In the genomic region with DNA sequence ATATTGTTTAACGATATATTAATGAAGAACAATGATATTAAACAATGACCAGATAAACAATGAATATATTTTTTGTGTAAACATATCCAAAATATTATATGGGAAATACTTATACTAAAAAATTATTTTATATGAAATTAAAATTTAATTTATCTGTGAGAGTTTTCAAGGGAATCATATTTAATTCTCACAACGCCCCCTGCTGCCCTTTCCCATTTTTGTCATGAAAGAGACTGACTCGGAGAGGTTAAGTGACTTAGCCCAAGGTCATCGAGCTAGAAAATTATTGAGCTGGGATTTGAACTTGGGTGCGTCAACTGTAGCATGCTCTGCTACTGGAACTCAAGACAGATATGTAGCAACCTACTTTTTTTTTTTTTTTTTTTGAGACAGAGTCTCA, we compare ENCODE assay signal across 10 cellular contexts. TPM values are rescaled to one million over a fixed set of nuclear protein-coding genes. Genes with fewer than 3 reads are reported as not detected.
DNase-seq lines count a peak whose midpoint lies in the region; ATAC-seq, FAIRE-seq and TF ChIP-seq lines count a peak whose summit lies in the region.
"Had no signal": no experiment of that assay in that cellular context is flagged by ENCODE, and none has a peak within 500 bp of the region (broad histone marks: within the 10 kb centered on the region; RNA-seq: fewer than 3 reads in every experiment).

No MANE protein-coding gene starts in this region.

- intact Hi-C loops in activated CD4-positive, alpha-beta T cell treated with anti-CD3 and anti-CD28 coated beads for 36 hours (cut with DNase I, micrococcal nuclease), result no loop called here
- intact Hi-C loops in OCI-LY7 (cut with micrococcal nuclease; ENCODE audit: unreplicated experiment), result no loop called here

- peak; percentile 61 for DNase-seq in activated CD4-positive, alpha-beta T cell treated with anti-CD3 and anti-CD28 coated beads for 36 hours
- DNase-seq in activated CD4-positive, alpha-beta T cell treated with anti-CD3 and anti-CD28 coated beads for 1 hour, result no peak
- peak; percentile 37 for DNase-seq in OCI-LY7 (ENCODE audit: low spot score)
- peak; percentile 16 to 49 for DNase-seq in dermis microvascular lymphatic vessel endothelial cell (ENCODE audit: low read depth in 2 of 2)
- DNase-seq in small intestine, result peak; percentile 86
- no peak for DNase-seq in germinal center (ENCODE audit: low spot score)
- DNase-seq in HuH-7 (ENCODE audit: low spot score), result no peak
- DNase-seq: NCI-H1436 had no signal

- H3K27me3 Mint-ChIP-seq in activated CD4-positive, alpha-beta T cell treated with anti-CD3 and anti-CD28 coated beads for 36 hours, result peaks cover 2% of the 10 kb centered on the region

- ATAC-seq in activated CD4-positive, alpha-beta T cell treated with anti-CD3 and anti-CD28 coated beads for 36 hours, result peak; percentile 34
- no peak for ATAC-seq in HG02610 (IDR thresholded peaks at IDR 0.05; ENCODE audit: unreplicated experiment)

- H3K4me3 ChIP-seq in OCI-LY7 (ENCODE audit: low read depth, low read length, poor library complexity, severe bottlenecking), result no peak overlapping the region
- no peak overlapping the region for H3K4me3 ChIP-seq in small intestine (ENCODE audit: low read depth in 1 of 2, low read length in 2 of 2)
- H3K4me3 ChIP-seq: coronary artery had no signal

- H3K4me2 ChIP-seq in OCI-LY7 (ENCODE audit: low read length), result no peak overlapping the region

- no peak overlapping the region for H3K4me3 Mint-ChIP-seq in activated CD4-positive, alpha-beta T cell treated with anti-CD3 and anti-CD28 coated beads for 36 hours

- peak; percentile 75 for TF ChIP-seq CTCF in OCI-LY7 (conservative IDR thresholded peaks at IDR 0.05; ENCODE audit: low read length)

- no peak overlapping the region for H2AFZ ChIP-seq in OCI-LY7 (ENCODE audit: low read length)

- no peak for FAIRE-seq in small intestine (lab: Jason Lieb, UNC)

- no peaks in the 10 kb centered on the region for H3K9me2 ChIP-seq in OCI-LY7 (ENCODE audit: insufficient read depth, low read length)

- 22 to 46% (median 32%) methylated on average over 5 of the region's 5 CpGs for WGBS in small intestine, 3 donors

- H4K20me1 ChIP-seq in OCI-LY7 (ENCODE audit: insufficient read depth, low read length), result no peaks in the 10 kb centered on the region

- H3K27ac Mint-ChIP-seq in activated CD4-positive, alpha-beta T cell treated with anti-CD3 and anti-CD28 coated beads for 36 hours, result no peak overlapping the region

- no peaks in the 10 kb centered on the region for H3K36me3 Mint-ChIP-seq in activated CD4-positive, alpha-beta T cell treated with anti-CD3 and anti-CD28 coated beads for 36 hours (ENCODE audit: low read depth)

- H3K36me3 ChIP-seq in OCI-LY7 (ENCODE audit: insufficient read depth, low read length), result no peaks in the 10 kb centered on the region
- H3K36me3 ChIP-seq in small intestine (ENCODE audit: control insufficient read depth in 2 of 2, insufficient read depth in 2 of 2, low read length in 2 of 2), result no peaks in the 10 kb centered on the region

- no TSS peak for BruUV-seq in OCI-LY7 (replicated peaks; lab: Mats Ljungman, UMichigan)

- peaks cover 5% of the 10 kb centered on the region for H3K4me1 Mint-ChIP-seq in activated CD4-positive, alpha-beta T cell treated with anti-CD3 and anti-CD28 coated beads for 36 hours

- no peaks in the 10 kb centered on the region for H3K27me3 ChIP-seq in small intestine (ENCODE audit: control insufficient read depth in 2 of 2, insufficient read depth in 2 of 2, low read length in 2 of 2)

- H3K9me3 ChIP-seq in OCI-LY7 (ENCODE audit: low read length) (peaks cover 4% of the 10 kb centered on the region; the same call in 1 of the 2 replicates), small intestine (ENCODE audit: control insufficient read depth, low read depth) (no peaks in the 10 kb centered on the region)

- H3K4me1 ChIP-seq in OCI-LY7 (ENCODE audit: insufficient read depth, low read length, poor library complexity, severe bottlenecking) (no peaks in the 10 kb centered on the region), small intestine (ENCODE audit: control insufficient read depth in 2 of 2, insufficient read depth in 1 of 2, low read depth in 1 of 2, low read length in 1 of 2) (peaks cover 5 to 10% of the 10 kb centered on the region in 2 donors)

- CTCF ChIA-PET in activated CD4-positive, alpha-beta T cell treated with anti-CD3 and anti-CD28 coated beads for 36 hours (lab: Charles Lee), result interaction anchor here (0.9 to 1.8 kb wide), 9 partner anchors 8 to 226 kb away, joined by 3 to 14 read pairs (median 6); a partner anchor contains a TSS
- CTCF ChIA-PET in OCI-LY7 (lab: Charles Lee; ENCODE audit: unreplicated experiment), result no interaction called here

- H3K9me3 Mint-ChIP-seq in activated CD4-positive, alpha-beta T cell treated with anti-CD3 and anti-CD28 coated beads for 36 hours (ENCODE audit: low read depth), result no peaks in the 10 kb centered on the region

- no peaks in the 10 kb centered on the region for H3K79me2 ChIP-seq in OCI-LY7 (ENCODE audit: insufficient read depth, low read depth, low read length)

- H3K27ac ChIP-seq in OCI-LY7 (ENCODE audit: low read depth, low read length, poor library complexity, severe bottlenecking), result no peak overlapping the region
- H3K27ac ChIP-seq in small intestine (ENCODE audit: low read depth in 1 of 2, low read length in 1 of 2), result no peak overlapping the region
- H3K27ac ChIP-seq: coronary artery had no signal

- POLR2A ChIA-PET in activated CD4-positive, alpha-beta T cell treated with anti-CD3 and anti-CD28 coated beads for 36 hours (lab: Charles Lee), result no interaction called here
- POLR2A ChIA-PET in OCI-LY7 (lab: Charles Lee), result interaction anchor here (0.7 kb wide), 1 partner anchor 41 kb away, joined by 3 read pairs; no protein-coding TSS in a partner anchor

RNA-seq across cellular contexts. Expression of a gene that starts 7.2 kb away (rescaled TPM):
- 1 to 10 TPM; 1.4 to 1.8 TPM for total RNA-seq in activated CD4-positive, alpha-beta T cell treated with anti-CD3 and anti-CD28 coated beads for 36 hours
- 3.0 and 5.0 TPM in 2 replicates for total RNA-seq in OCI-LY7 (2014; rRNA removed; shearing (Covaris generic))
- total RNA-seq in OCI-LY7 (2022) (6.8 and 7.8 TPM in 2 replicates), dermis microvascular lymphatic vessel endothelial cell (0.13 and 0.26 TPM in 2 replicates)
- under 1 TPM in 2 of 3 donors, not detected in 1; 0.13 to 0.45 TPM for polyA plus RNA-seq in small intestine

RNA-seq across cellular contexts. Expression of a gene that starts 22.4 kb away (rescaled TPM):
- 10 to 100 TPM; 21.5 to 29.0 TPM for total RNA-seq in activated CD4-positive, alpha-beta T cell treated with anti-CD3 and anti-CD28 coated beads for 36 hours
- total RNA-seq in OCI-LY7 (2014; rRNA removed; shearing (Covaris generic)), result 22.6 and 25.0 TPM in 2 replicates
- total RNA-seq in OCI-LY7 (2022), result 27.9 and 28.1 TPM in 2 replicates
- 12.5 and 16.3 TPM in 2 replicates for total RNA-seq in dermis microvascular lymphatic vessel endothelial cell
- 10 to 100 TPM; 18.1 to 19.5 (median 19.5) TPM for polyA plus RNA-seq in small intestine

RNA-seq across cellular contexts. Expression of a gene that starts 31.5 kb away (rescaled TPM):
- total RNA-seq in activated CD4-positive, alpha-beta T cell treated with anti-CD3 and anti-CD28 coated beads for 36 hours, result not detected
- 0.28 TPM in 1 of 2 replicates, not detected in the other for total RNA-seq in OCI-LY7 (2014; rRNA removed; shearing (Covaris generic))
- total RNA-seq in OCI-LY7 (2022) (0.11 TPM in 1 of 2 replicates, not detected in the other), dermis microvascular lymphatic vessel endothelial cell (0.13 TPM in 1 of 2 replicates, not detected in the other)
- 10 to 100 TPM in 2 of 3 donors, 1 to 10 TPM in 1; 5.4 to 28.1 (median 17.4) TPM for polyA plus RNA-seq in small intestine

RNA-seq across cellular contexts. Expression of a gene that starts 32.4 kb away (rescaled TPM):
- total RNA-seq in activated CD4-positive, alpha-beta T cell treated with anti-CD3 and anti-CD28 coated beads for 36 hours, result not detected
- not detected in 2 replicates for total RNA-seq in OCI-LY7 (2014; rRNA removed; shearing (Covaris generic))
- total RNA-seq in OCI-LY7 (2022) (not detected in 2 replicates), dermis microvascular lymphatic vessel endothelial cell (not detected in 2 replicates)
- 10 to 100 TPM in 1 of 3 donors, 1 to 10 TPM in 1, under 1 TPM in 1; 0.87 to 13.4 (median 4.9) TPM for polyA plus RNA-seq in small intestine

RNA-seq across cellular contexts. Expression of a gene that starts 45.9 kb away (rescaled TPM):
- 10 to 100 TPM in 1 of 2 experiments, 1 to 10 TPM in 1; 9.0 to 10.7 TPM for total RNA-seq in activated CD4-positive, alpha-beta T cell treated with anti-CD3 and anti-CD28 coated beads for 36 hours
- total RNA-seq in OCI-LY7 (2014; rRNA removed; shearing (Covaris generic)), result 4.5 and 8.3 TPM in 2 replicates
- 7.9 and 11.5 TPM in 2 replicates for total RNA-seq in OCI-LY7 (2022)
- total RNA-seq in dermis microvascular lymphatic vessel endothelial cell, result 37.2 and 42.2 TPM in 2 replicates
- 10 to 100 TPM in 2 of 3 donors, 1 to 10 TPM in 1; 7.0 to 26.6 (median 20.6) TPM for polyA plus RNA-seq in small intestine

Comparison
In these comparisons a context has a peak if more than half of its experiments do, and no peak if none do; other contexts are left out.
1. DNase-seq: peak in activated CD4-positive, alpha-beta T cell treated with anti-CD3 and anti-CD28 coated beads for 36 hours (single experiment), OCI-LY7 (single experiment), dermis microvascular lymphatic vessel endothelial cell (2 of 2) and small intestine (single experiment); none in activated CD4-positive, alpha-beta T cell treated with anti-CD3 and anti-CD28 coated beads for 1 hour (single experiment), germinal center (single experiment) and HuH-7 (single experiment).